ENCODE assay signal across 21 cellular contexts in the genomic region with DNA sequence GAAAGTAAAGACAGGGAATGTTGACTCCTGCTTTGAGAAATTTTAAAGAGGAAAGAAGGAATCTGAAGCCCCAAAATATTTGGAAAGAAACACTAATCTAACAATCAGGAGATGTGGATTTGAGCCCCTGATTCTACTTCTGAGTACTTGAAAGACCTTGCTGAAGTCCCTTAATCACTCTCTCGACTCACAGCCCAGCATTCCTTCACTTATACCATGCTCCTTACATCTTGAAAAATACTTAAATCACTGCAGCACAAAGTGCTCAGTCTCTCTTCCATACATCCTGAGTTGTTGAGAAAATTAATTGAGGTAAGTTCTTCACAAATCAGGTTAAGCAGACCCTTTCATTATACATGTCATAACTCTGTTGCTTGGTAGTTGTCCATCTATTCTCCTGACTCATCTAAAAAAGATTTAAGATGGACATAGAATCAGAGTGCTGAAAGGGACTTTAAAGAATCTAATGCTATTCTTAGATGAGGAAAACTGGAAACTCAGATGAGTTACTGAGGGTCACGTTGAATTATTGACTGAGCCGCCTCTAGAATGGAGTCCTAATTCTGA.
DNase-seq lines count a peak whose midpoint lies in the region; ATAC-seq and TF ChIP-seq lines count a peak whose summit lies in the region.
"Had no signal": no experiment of that assay in that cellular context is flagged by ENCODE, and none has a peak within 500 bp of the region (broad histone marks: within the 10 kb centered on the region; RNA-seq: fewer than 3 reads in every experiment).

No MANE protein-coding gene starts in this region.

- no peaks in the 10 kb centered on the region for H3K9me3 Mint-ChIP-seq in activated T-helper 17 cell treated with anti-CD3 and anti-CD28 coated beads, Interleukin-2, amount 50 U/mL, for 72 hours

- peaks cover 32% of the 10 kb centered on the region for H3K4me1 ChIP-seq in RWPE2 (ENCODE audit: insufficient read depth, poor library complexity, severe bottlenecking)
- peaks cover 24% of the 10 kb centered on the region for H3K4me1 ChIP-seq in osteoblast (ENCODE audit: insufficient read depth, low read length)

- H3K4me3 ChIP-seq in RWPE2 (ENCODE audit: severe bottlenecking) (no peak overlapping the region), epithelial cell of esophagus (ENCODE audit: low read length) (no peak overlapping the region), osteoblast (ENCODE audit: insufficient read depth, low read length) (no peak overlapping the region)
- H3K4me3 ChIP-seq: GM12878 had no signal

- no peak overlapping the region for H2AFZ ChIP-seq in osteoblast (ENCODE audit: low read length)

- H3K36me3 ChIP-seq in RWPE2 (ENCODE audit: low read depth) (no peaks in the 10 kb centered on the region; the same call in 1 of the 2 replicates), osteoblast (ENCODE audit: insufficient read depth, low read length) (no peaks in the 10 kb centered on the region)

- no peaks in the 10 kb centered on the region for H3K79me2 ChIP-seq in osteoblast (ENCODE audit: insufficient read depth, low read length)

- no peaks in the 10 kb centered on the region for H3K36me3 Mint-ChIP-seq in activated T-helper 17 cell treated with anti-CD3 and anti-CD28 coated beads, Interleukin-2, amount 50 U/mL, for 72 hours (ENCODE audit: low read depth)
- H3K36me3 Mint-ChIP-seq: CD4-positive, CD25-positive, alpha-beta regulatory T cell had no signal

- H3K27ac Mint-ChIP-seq in activated T-helper 17 cell treated with anti-CD3 and anti-CD28 coated beads, Interleukin-2, amount 50 U/mL, for 72 hours: no peak overlapping the region
- H3K27ac Mint-ChIP-seq: CD4-positive, CD25-positive, alpha-beta regulatory T cell had no signal

- H3K9me3 ChIP-seq in RWPE2 (ENCODE audit: severe bottlenecking) (no peaks in the 10 kb centered on the region), osteoblast (ENCODE audit: low read depth, low read length) (no peaks in the 10 kb centered on the region)

- H3K4me3 Mint-ChIP-seq in activated T-helper 17 cell treated with anti-CD3 and anti-CD28 coated beads, Interleukin-2, amount 50 U/mL, for 72 hours: no peak overlapping the region
- H3K4me3 Mint-ChIP-seq: CD4-positive, CD25-positive, alpha-beta regulatory T cell had no signal

- peak; percentile 22 for DNase-seq in ELR (ENCODE audit: low read depth)
- no peak for DNase-seq in RWPE2 (ENCODE audit: low spot score)
- DNase-seq in epithelial cell of esophagus (ENCODE audit: low read depth): peak; percentile 21
- DNase-seq in osteoblast (ENCODE audit: insufficient read length, low spot score, missing footprints): no peak
- no peak for DNase-seq in stimulated activated CD4-positive, alpha-beta T cell treated with anti-CD3 and anti-CD28 coated beads, Interleukin-2, amount 100 ng/mL, for 24 hours
- DNase-seq: CD4-positive, CD25-positive, alpha-beta regulatory T cell; DMS79; KBM-7; NCI-H1092; NCI-H1436; NCI-H187 treated with DMSO at 0.1 percent for 48 hours; NCI-H2107; NCI-H446 treated with DMSO at 0.1 percent for 48 hours; NCI-H526 treated with DMSO at 0.1 percent for 48 hours; OCI-M1 had no signal

- peaks cover 5% of the 10 kb centered on the region for H3K27me3 Mint-ChIP-seq in activated T-helper 17 cell treated with anti-CD3 and anti-CD28 coated beads, Interleukin-2, amount 50 U/mL, for 72 hours

- H4K20me1 ChIP-seq in osteoblast (ENCODE audit: insufficient read depth, low read length): no peaks in the 10 kb centered on the region

- ATAC-seq in RWPE2 (ENCODE audit: low read depth): no peak
- no peak for ATAC-seq in GM19035 (IDR thresholded peaks at IDR 0.05; ENCODE audit: unreplicated experiment)
- ATAC-seq in activated T-helper 17 cell treated with anti-CD3 and anti-CD28 coated beads, Interleukin-2, amount 50 U/mL, for 72 hours (replicated peaks): no peak
- ATAC-seq in HG03159 (IDR thresholded peaks at IDR 0.05; ENCODE audit: unreplicated experiment): no peak
- ATAC-seq: GM12878, HepG2, Right ventricle myocardium inferior had no signal

- no peaks in the 10 kb centered on the region for H3K27me3 ChIP-seq in RWPE2 (ENCODE audit: insufficient read depth, poor library complexity, severe bottlenecking)
- H3K27me3 ChIP-seq in osteoblast (ENCODE audit: insufficient read depth, low read length): no peaks in the 10 kb centered on the region

- H3K4me2 ChIP-seq in osteoblast (ENCODE audit: insufficient read depth, low read length): no peak overlapping the region

- H3K4me1 Mint-ChIP-seq in activated T-helper 17 cell treated with anti-CD3 and anti-CD28 coated beads, Interleukin-2, amount 50 U/mL, for 72 hours: no peaks in the 10 kb centered on the region
- H3K4me1 Mint-ChIP-seq: CD4-positive, CD25-positive, alpha-beta regulatory T cell had no signal

- H3K27ac ChIP-seq in RWPE2 (ENCODE audit: poor library complexity, severe bottlenecking): peak overlapping the region; percentile 99
- peak overlapping the region; percentile 76 for H3K27ac ChIP-seq in osteoblast (ENCODE audit: low read depth, low read length)

- TF ChIP-seq CTCF in RWPE2 (IDR thresholded peaks at IDR 0.05; ENCODE audit: poor library complexity, severe bottlenecking) (no peak), epithelial cell of esophagus (IDR thresholded peaks at IDR 0.05; ENCODE audit: insufficient read depth, low read depth, low read length, missing control alignments) (no peak), osteoblast (IDR thresholded peaks at IDR 0.05; ENCODE audit: extremely low read depth, low read depth, low read length) (no peak)

Comparison
In these comparisons a context has a peak if more than half of its experiments do, and no peak if none do; other contexts are left out.
1. DNase-seq: peak in ELR (single experiment) and epithelial cell of esophagus (single experiment); none in RWPE2 (single experiment), osteoblast (single experiment) and stimulated activated CD4-positive, alpha-beta T cell treated with anti-CD3 and anti-CD28 coated beads, Interleukin-2, amount 100 ng/mL, for 24 hours (0 of 2).